In genomic region chr2:1192121-1192520, GRCh38 we compare ENCODE assay signal across 18 cellular contexts.
DNase-seq lines count a peak whose midpoint lies in the region; TF ChIP-seq lines count a peak whose summit lies in the region.
"Had no signal": no experiment of that assay in that cellular context is flagged by ENCODE, and none has a peak within 500 bp of the region (broad histone marks: within the 10 kb centered on the region; RNA-seq: fewer than 3 reads in every experiment).

No MANE protein-coding gene starts in this region.

- DNase-seq in NCI-H2029 treated with DMSO at 0.1 percent for 48 hours (lab: John Stamatoyannopoulos, UW), result peak; percentile 8
- no peak for DNase-seq in NCI-H2029 (lab: John Stamatoyannopoulos, UW)
- peak; percentile 3 for DNase-seq in NCI-H1092 (lab: John Stamatoyannopoulos, UW)
- DNase-seq in nephron progenitor cell, result no peak
- DNase-seq in lower leg skin (ENCODE audit: low spot score in 2 of 2), result no peak
- DNase-seq in NCI-H748 (lab: John Stamatoyannopoulos, UW; ENCODE audit: unreplicated experiment), result no peak
- DNase-seq: Caco-2; CD4-positive, CD25-positive, alpha-beta regulatory T cell; CD8-positive, alpha-beta T cell; DMS79; EL; GDM1; GM23248; H7; HCEC 1CT had no signal

- H3K36me3 Mint-ChIP-seq in nephron progenitor cell (ENCODE audit: low read depth), result no peaks in the 10 kb centered on the region
- H3K36me3 Mint-ChIP-seq: CD4-positive, CD25-positive, alpha-beta regulatory T cell had no signal

- H3K4me3 Mint-ChIP-seq in nephron progenitor cell, result no peak overlapping the region
- H3K4me3 Mint-ChIP-seq: B cell; CD4-positive, CD25-positive, alpha-beta regulatory T cell; CD8-positive, alpha-beta T cell had no signal

- intact Hi-C loops in lower leg skin (cut with DNase I; ENCODE audit: low total_unique reads), result no loop called here

- no peaks in the 10 kb centered on the region for H3K27me3 Mint-ChIP-seq in nephron progenitor cell (ENCODE audit: low read depth, poor library complexity)
- H3K27me3 Mint-ChIP-seq: B cell; CD4-positive, CD25-positive, alpha-beta regulatory T cell had no signal

- H3K4me3 ChIP-seq in lower leg skin (ENCODE audit: low read depth, poor library complexity, severe bottlenecking), result no peak overlapping the region
- H3K4me3 ChIP-seq: BLaER1, GM12878, GM23248 had no signal

- TF ChIP-seq POLR2A in lower leg skin (IDR thresholded peaks at IDR 0.05), result no peak

- TF ChIP-seq CTCF in nephron progenitor cell (IDR thresholded peaks at IDR 0.05) (no peak), lower leg skin (IDR thresholded peaks at IDR 0.05) (no peak)

- H3K4me1 Mint-ChIP-seq in nephron progenitor cell, result no peaks in the 10 kb centered on the region
- H3K4me1 Mint-ChIP-seq: B cell; CD4-positive, CD25-positive, alpha-beta regulatory T cell had no signal

- peak overlapping the region; percentile 68 for H3K27ac Mint-ChIP-seq in nephron progenitor cell
- H3K27ac Mint-ChIP-seq: B cell; CD4-positive, CD25-positive, alpha-beta regulatory T cell; CD8-positive, alpha-beta T cell had no signal

- peaks cover 20% of the 10 kb centered on the region for H3K9me3 Mint-ChIP-seq in nephron progenitor cell

- WGBS in lower leg skin, 2 donors, result 75 to 76% methylated on average over 5 of the region's 5 CpGs

Comparison
In these comparisons a context has a peak if more than half of its experiments do, and no peak if none do; other contexts are left out.
1. DNase-seq: peak in NCI-H2029 treated with DMSO at 0.1 percent for 48 hours (single experiment) and NCI-H1092 (single experiment); none in NCI-H2029 (single experiment), nephron progenitor cell (single experiment), lower leg skin (0 of 2) and NCI-H748 (single experiment).